In the genomic region with DNA sequence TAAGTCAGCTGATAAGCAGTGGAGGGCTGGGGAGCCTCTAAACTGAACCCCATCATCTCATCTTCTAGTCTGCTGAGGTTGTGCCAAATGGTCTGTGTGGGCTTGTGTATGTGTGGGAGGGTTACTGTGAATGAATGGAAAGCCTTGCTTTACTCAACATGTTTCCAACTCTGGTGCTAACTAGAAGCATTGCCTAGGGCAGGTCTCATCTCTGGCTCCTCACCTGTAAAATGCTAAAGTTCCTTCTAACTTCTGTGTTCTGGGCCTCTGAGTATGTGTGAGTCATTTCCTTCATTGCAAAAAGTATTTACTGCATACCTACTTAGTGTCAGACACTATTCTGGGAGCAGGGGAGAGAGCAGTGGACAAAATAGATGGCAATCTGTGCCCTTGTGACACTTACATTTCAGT, we compare ENCODE assay signal across 9 cellular contexts. TPM values are rescaled to one million over a fixed set of nuclear protein-coding genes. Genes with fewer than 3 reads are reported as not detected.
DNase-seq lines count a peak whose midpoint lies in the region; ATAC-seq and TF ChIP-seq lines count a peak whose summit lies in the region.
"Had no signal": no experiment of that assay in that cellular context is flagged by ENCODE, and none has a peak within 500 bp of the region (broad histone marks: within the 10 kb centered on the region; RNA-seq: fewer than 3 reads in every experiment).

No MANE protein-coding gene starts in this region.

- peak overlapping the region; percentile 49; the same call in 1 of the 2 replicates for H3K9ac ChIP-seq in ES-I3 (ENCODE audit: low read depth, low read length)
- H3K9ac ChIP-seq in PC-3 (ENCODE audit: low read length): peak overlapping the region; percentile 69
- no peak overlapping the region for H3K9ac ChIP-seq in neural progenitor cell

- BruUV-seq in PC-3 (replicated peaks; lab: Mats Ljungman, UMichigan): no TSS peak

- H2AFZ ChIP-seq in PC-3 (ENCODE audit: low read length) (no peak overlapping the region), neural progenitor cell (replicated peaks) (no peak overlapping the region)

- no peaks in the 10 kb centered on the region for H3K9me2 ChIP-seq in PC-3 (replicated peaks; ENCODE audit: low read length)

- H3K4me2 ChIP-seq in PC-3 (ENCODE audit: low read length) (peak overlapping the region; percentile 90), neural progenitor cell (peak overlapping the region; percentile 92)

- H3K36me3 Mint-ChIP-seq in endothelial cell (ENCODE audit: low read depth, unreplicated experiment) (no peaks in the 10 kb centered on the region), neural progenitor cell (peaks cover 19% of the 10 kb centered on the region)

- POLR2A ChIA-PET in PC-3 (lab: Charles Lee; ENCODE audit: unreplicated experiment): no interaction called here

- H3K4me1 ChIP-seq in ES-I3 (ENCODE audit: insufficient read depth, low read length) (0 out of 2 replicates have a peak, but pooled peaks cover 9% of the 10 kb centered on the region), PC-3 (ENCODE audit: insufficient read depth, low read length) (peaks cover 6% of the 10 kb centered on the region), neural progenitor cell (peaks cover 35% of the 10 kb centered on the region)

- H3K4me3 ChIP-seq in PC-3 (ENCODE audit: low read length) (peak overlapping the region; percentile 71), neural progenitor cell (peak overlapping the region; percentile 57)

- no peaks in the 10 kb centered on the region for H3F3A ChIP-seq in PC-3 (ENCODE audit: low read length, unreplicated experiment)
- peaks cover 46% of the 10 kb centered on the region for H3F3A ChIP-seq in neural progenitor cell (ENCODE audit: low read depth)

- no peaks in the 10 kb centered on the region for H4K20me1 ChIP-seq in PC-3 (ENCODE audit: low read length)
- H4K20me1 ChIP-seq in neural progenitor cell (ENCODE audit: low read depth): peaks cover 11% of the 10 kb centered on the region

- H3K27ac Mint-ChIP-seq in endothelial cell (ENCODE audit: unreplicated experiment): peak overlapping the region; percentile 4
- peak overlapping the region; percentile 70 for H3K27ac Mint-ChIP-seq in neural progenitor cell

- peaks cover 23% of the 10 kb centered on the region for H3K4me1 Mint-ChIP-seq in endothelial cell (ENCODE audit: unreplicated experiment)
- H3K4me1 Mint-ChIP-seq in neural progenitor cell: peaks cover 50% of the 10 kb centered on the region

- H3K27me3 ChIP-seq in PC-3 (ENCODE audit: low read length) (no peaks in the 10 kb centered on the region), neural progenitor cell (peaks cover 45% of the 10 kb centered on the region)

- H3K9me3 Mint-ChIP-seq in endothelial cell (ENCODE audit: unreplicated experiment) (no peaks in the 10 kb centered on the region), neural progenitor cell (no peaks in the 10 kb centered on the region)

- H3K36me3 ChIP-seq in ES-I3 (ENCODE audit: insufficient read depth, low read length) (no peaks in the 10 kb centered on the region; the same call in 1 of the 2 replicates), PC-3 (ENCODE audit: low read depth, low read length) (no peaks in the 10 kb centered on the region), neural progenitor cell (no peaks in the 10 kb centered on the region)

- peak overlapping the region; percentile 92 for H3K4me3 Mint-ChIP-seq in endothelial cell (ENCODE audit: unreplicated experiment)
- peak overlapping the region; percentile 97 for H3K4me3 Mint-ChIP-seq in neural progenitor cell

- intact Hi-C loops in PC-3 (cut with micrococcal nuclease): loop anchor here (2.0 to 10.0 kb wide), 3 partner anchors 49 to 160 kb away; no protein-coding TSS in a partner anchor

- in situ Hi-C loops in G401 (cut with HindIII; ENCODE audit: low sequenced_read_pairs): no loop called here

- peak; percentile 60 for ATAC-seq in PC-3
- no peak for ATAC-seq in GM18511 (IDR thresholded peaks at IDR 0.05; ENCODE audit: unreplicated experiment)

- DNase-seq in PC-3 (peak; percentile 70), endothelial cell (ENCODE audit: low spot score) (no peak), neural progenitor cell (ENCODE audit: low spot score) (no peak), NCI-H524 treated with DMSO at 0.1 percent for 48 hours (lab: John Stamatoyannopoulos, UW) (no peak), G401 (ENCODE audit: low spot score) (no peak), germinal center (ENCODE audit: low spot score) (no peak)
- DNase-seq: NCI-H1694 had no signal

- H3K9me3 ChIP-seq in ES-I3 (ENCODE audit: control insufficient read depth, insufficient read depth, low read length): no peaks in the 10 kb centered on the region
- no peaks in the 10 kb centered on the region for H3K9me3 ChIP-seq in PC-3 (ENCODE audit: low read length)
- no peaks in the 10 kb centered on the region for H3K9me3 ChIP-seq in neural progenitor cell (ENCODE audit: low read depth)

- CTCF ChIA-PET in PC-3 (lab: Charles Lee): no interaction called here

- no peak for TF ChIP-seq CTCF in PC-3 (conservative IDR thresholded peaks at IDR 0.05; ENCODE audit: low read depth, low read length)
- TF ChIP-seq CTCF in endothelial cell (IDR thresholded peaks at IDR 0.05; ENCODE audit: unreplicated experiment): no peak
- no peak for TF ChIP-seq CTCF in neural progenitor cell (IDR thresholded peaks at IDR 0.05)

- H3K27me3 Mint-ChIP-seq in endothelial cell (ENCODE audit: unreplicated experiment) (peaks cover 13% of the 10 kb centered on the region), neural progenitor cell (ENCODE audit: insufficient read depth, low read depth) (peaks cover 11% of the 10 kb centered on the region)

- peak overlapping the region; percentile 76 for H3K27ac ChIP-seq in PC-3 (ENCODE audit: low read length)
- no peak overlapping the region for H3K27ac ChIP-seq in neural progenitor cell

- H3K79me2 ChIP-seq in PC-3 (ENCODE audit: low read length) (peaks cover 15% of the 10 kb centered on the region; the same call in 1 of the 2 replicates), neural progenitor cell (ENCODE audit: low read depth) (no peaks in the 10 kb centered on the region)

RNA-seq across cellular contexts. Expression of gene LIPG, which starts 1.3 kb away (rescaled TPM):
- total RNA-seq in PC-3 (2014; rRNA removed) (9.1 and 14.8 TPM in 2 replicates), endothelial cell (ENCODE audit: unreplicated experiment) (19.6 TPM), neural progenitor cell (ENCODE audit: low replicate concordance) (3.7 and 13.2 TPM in 2 replicates)
- total RNA-seq in G401 (2014; rRNA removed; shearing (Covaris generic)): 9.0 and 15.0 TPM in 2 replicates
